ENCODE assay signal across 19 cellular contexts in the genomic region with DNA sequence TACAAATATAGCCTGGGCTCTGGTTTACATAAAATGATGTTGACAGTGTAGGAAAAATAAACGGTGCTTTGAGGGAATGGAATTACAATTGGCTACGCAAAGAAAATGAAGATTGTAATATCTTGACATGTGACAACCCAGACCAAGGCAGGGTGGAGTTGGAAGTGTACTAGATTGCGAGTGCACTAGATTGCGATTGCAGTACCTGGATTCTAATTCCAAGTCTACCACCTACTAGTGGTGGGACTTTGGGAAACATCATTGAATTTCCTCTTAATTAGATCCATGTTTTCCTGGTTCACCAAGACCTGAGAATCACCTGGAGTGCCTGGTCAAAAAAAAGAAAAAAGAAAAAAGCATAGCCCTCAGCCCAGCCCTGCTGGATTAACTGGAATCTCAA. TPM values are rescaled to one million over a fixed set of nuclear protein-coding genes. Genes with fewer than 3 reads are reported as not detected.
DNase-seq lines count a peak whose midpoint lies in the region; ATAC-seq, FAIRE-seq and TF ChIP-seq lines count a peak whose summit lies in the region.
"Had no signal": no experiment of that assay in that cellular context is flagged by ENCODE, and none has a peak within 500 bp of the region (broad histone marks: within the 10 kb centered on the region; RNA-seq: fewer than 3 reads in every experiment).

No MANE protein-coding gene starts in this region.

- POLR2A ChIA-PET in H1 (lab: Charles Lee; ENCODE audit: partially characterized antibody) = no interaction called here

- peak; percentile 23 for TF ChIP-seq CTCF in C4-2B (conservative IDR thresholded peaks at IDR 0.05)
- 0 out of 2 replicates have a peak, but pooled peaks have one; percentile 10 for TF ChIP-seq CTCF in HFFc6 (IDR thresholded peaks at IDR 0.05)
- TF ChIP-seq CTCF in H1 (IDR thresholded peaks at IDR 0.05; ENCODE audit: control extremely low read depth in 1 of 3, insufficient read depth in 1 of 3, low read depth in 1 of 3, low read length in 3 of 3) = peak in 2 of 3 experiments; percentile 2 to 32; a peak in 1 of 4 replicates

- DNase-seq in HFFc6 (no peak), H1 (ENCODE audit: low read depth in 1 of 2, low spot score in 2 of 2) (no peak), mesendoderm (no peak), RPMI8226 (no peak)
- DNase-seq in activated naive CD4-positive, alpha-beta T cell (lab: John Stamatoyannopoulos, UW) = no peak
- no peak for DNase-seq in stimulated activated CD4-positive, alpha-beta T cell treated with anti-CD3 and anti-CD28 coated beads, Interleukin-15, amount 100 ng/mL, for 24 hours
- DNase-seq: BE2C; CD8-positive, alpha-beta memory T cell; DMS79; H7; IMR-90; KBM-7 had no signal

- H3K27ac Mint-ChIP-seq in HFFc6 = no peak overlapping the region
- H3K27ac Mint-ChIP-seq: CD14-positive monocyte had no signal

- no peak overlapping the region for H2BK20ac ChIP-seq in H1 (ENCODE audit: low read length)

- H3K79me2 ChIP-seq in H1 (ENCODE audit: control insufficient read depth in 1 of 2, insufficient read depth in 2 of 2, low read length in 2 of 2) (no peaks in the 10 kb centered on the region), mesendoderm (ENCODE audit: control insufficient read depth, insufficient read depth, low read length) (no peaks in the 10 kb centered on the region)

- H2BK5ac ChIP-seq in H1 (ENCODE audit: low read depth, low read length) = no peak overlapping the region
- no peak overlapping the region for H2BK5ac ChIP-seq in mesendoderm (ENCODE audit: low read length)

- H3K23ac ChIP-seq in H1 (ENCODE audit: insufficient read length) = no peak overlapping the region
- H3K23ac ChIP-seq in mesendoderm (ENCODE audit: low read length) = no peak overlapping the region

- H2BK12ac ChIP-seq in H1 (ENCODE audit: low read depth, low read length) = no peak overlapping the region

- H3K4me3 ChIP-seq in H1 (ENCODE audit: extremely low read depth in 1 of 4, insufficient read depth in 2 of 4, low read depth in 3 of 4, low read length in 4 of 4) (no peak overlapping the region), mesendoderm (ENCODE audit: low read length) (no peak overlapping the region)
- H3K4me3 ChIP-seq: GM12878 had no signal

- H2AK5ac ChIP-seq in H1 (ENCODE audit: low read depth, low read length) (no peak overlapping the region), mesendoderm (ENCODE audit: low read length) (no peak overlapping the region)

- H3K9ac ChIP-seq in H1 (replicated peaks in 1 of 4; ENCODE audit: extremely low read depth in 1 of 4, low read depth in 3 of 4, low read length in 3 of 4) (no peak overlapping the region), mesendoderm (ENCODE audit: low read length) (no peak overlapping the region)

- peak; percentile 13 for FAIRE-seq in H1 (lab: Jason Lieb, UNC)
- FAIRE-seq: A204.1, GM12878, GM18507 had no signal

- TF ChIP-seq RAD21 in H1 (IDR thresholded peaks at IDR 0.05 in 1 of 2, conservative IDR thresholded peaks at IDR 0.05 in 1 of 2; ENCODE audit: low read depth in 2 of 2, low read length in 2 of 2) = no peak

- H3K4me3 Mint-ChIP-seq in HFFc6 = no peak overlapping the region
- H3K4me3 Mint-ChIP-seq: CD14-positive monocyte; CD8-positive, alpha-beta memory T cell had no signal

- no peaks in the 10 kb centered on the region for H3K4me1 Mint-ChIP-seq in HFFc6 (ENCODE audit: low read depth)
- H3K4me1 Mint-ChIP-seq: CD14-positive monocyte had no signal

- H2AFZ ChIP-seq in H1 (ENCODE audit: low read length) = no peak overlapping the region

- peaks cover 4% of the 10 kb centered on the region; the same call in 1 of the 2 replicates for H3K27me3 Mint-ChIP-seq in HFFc6 (ENCODE audit: insufficient read depth)

- H4K5ac ChIP-seq in H1 (ENCODE audit: insufficient read length, low read depth, low read length) (no peak overlapping the region), mesendoderm (ENCODE audit: low read length) (no peak overlapping the region)

- H3K4me2 ChIP-seq in H1 (ENCODE audit: insufficient read depth in 1 of 2, low read depth in 2 of 2, low read length in 2 of 2) (no peak overlapping the region), mesendoderm (ENCODE audit: low read length) (no peak overlapping the region)

- H4K20me1 ChIP-seq in H1 (replicated peaks in 1 of 2; ENCODE audit: control insufficient read depth in 1 of 2, insufficient read depth in 2 of 2, low read length in 2 of 2) = no peaks in the 10 kb centered on the region

- H3K14ac ChIP-seq in H1 (ENCODE audit: insufficient read length) = no peak overlapping the region

- no peak overlapping the region for H3K27ac ChIP-seq in C4-2B
- no peak overlapping the region for H3K27ac ChIP-seq in H1 (ENCODE audit: low read depth, low read length)
- H3K27ac ChIP-seq in mesendoderm (ENCODE audit: low read depth, low read length) = no peak overlapping the region

- H2BK15ac ChIP-seq in H1 (ENCODE audit: low read length) (no peak overlapping the region), mesendoderm (replicated peaks; ENCODE audit: low read depth) (peak overlapping the region; percentile 85)

- H3K79me1 ChIP-seq in H1 (ENCODE audit: low read depth, low read length) = no peaks in the 10 kb centered on the region
- H3K79me1 ChIP-seq in mesendoderm (ENCODE audit: low read length) = peaks cover 5% of the 10 kb centered on the region

- no peaks in the 10 kb centered on the region for H3K9me3 Mint-ChIP-seq in HFFc6
- H3K9me3 Mint-ChIP-seq: CD8-positive, alpha-beta memory T cell had no signal

- no peak for TF ChIP-seq POLR2A in H1 (IDR thresholded peaks at IDR 0.05; ENCODE audit: control extremely low read depth in 1 of 2, low read depth in 2 of 2, low read length in 2 of 2)

- H3K23me2 ChIP-seq in H1 (ENCODE audit: low read depth, low read length) = no peaks in the 10 kb centered on the region; the same call in 1 of the 2 replicates

- WGBS in H1 (ENCODE audit: extremely low coverage in 1 of 2, insufficient coverage in 1 of 2, insufficient read length in 1 of 2, insufficient replicate concordance in 2 of 2, low coverage in 1 of 2, low lambda C conversion rate in 2 of 2, missing lambda C conversion rate in 1 of 2), 2 experiments = 95% methylated on average over 4 of the region's 4 CpGs; no CpG with 5 or more reads in 1 of the 2 experiments
- WGBS in mesendoderm (ENCODE audit: extremely low coverage, insufficient coverage, low lambda C conversion rate) = no CpG with 5 or more reads among the region's 4 CpGs

- CTCF ChIA-PET in H1 (lab: Charles Lee; ENCODE audit: partially characterized antibody) = interaction anchor here (0.9 kb wide), 1 partner anchor 11 kb away, joined by 3 read pairs; no protein-coding TSS in a partner anchor

- H3K4ac ChIP-seq in H1 (replicated peaks; ENCODE audit: insufficient read length, low read depth, low read length) (no peak overlapping the region), mesendoderm (ENCODE audit: low read depth, low read length) (no peak overlapping the region)

- H3K56ac ChIP-seq in H1 (replicated peaks; ENCODE audit: insufficient read length, low read depth, low read length) (no peak overlapping the region), mesendoderm (ENCODE audit: low read length) (no peak overlapping the region)

- no peak for ATAC-seq in esophagus mucosa
- ATAC-seq: GM12878 had no signal

- H3K4me1 ChIP-seq in H1 (replicated peaks in 1 of 4; ENCODE audit: control insufficient read depth in 3 of 4, insufficient read depth in 4 of 4, low read length in 3 of 4) (peaks cover 0 to 3% (median 0%) of the 10 kb centered on the region in 4 experiments; a peak in 3 of 7 replicates), mesendoderm (ENCODE audit: control insufficient read depth, low read depth, low read length) (peaks cover 15% of the 10 kb centered on the region)
- H3K4me1 ChIP-seq: BE2C had no signal

- no peak for TF ChIP-seq EP300 in H1 (IDR thresholded peaks at IDR 0.05; ENCODE audit: borderline replicate concordance in 1 of 2, low read depth in 2 of 2, low read length in 2 of 2)

- no peaks in the 10 kb centered on the region for H3K36me3 ChIP-seq in H1 (ENCODE audit: control insufficient read depth in 2 of 4, insufficient read depth in 4 of 4, low read length in 3 of 4)
- no peaks in the 10 kb centered on the region for H3K36me3 ChIP-seq in mesendoderm (ENCODE audit: control insufficient read depth, insufficient read depth, low read length)
- H3K36me3 ChIP-seq: BE2C had no signal

- H2BK120ac ChIP-seq in H1 (replicated peaks; ENCODE audit: low read depth, low read length) = no peak overlapping the region
- peak overlapping the region; percentile 88 for H2BK120ac ChIP-seq in mesendoderm (ENCODE audit: low read depth, low read length)

- no peak overlapping the region for H4K91ac ChIP-seq in H1 (replicated peaks; ENCODE audit: insufficient read length, low read length)

- no peaks in the 10 kb centered on the region for H3K9me3 ChIP-seq in H1 (ENCODE audit: insufficient read depth in 2 of 2, low read depth in 1 of 2, low read length in 1 of 2)
- H3K9me3 ChIP-seq: BE2C had no signal

- H3K18ac ChIP-seq in H1 (ENCODE audit: extremely low read depth, low read length) (no peak overlapping the region), mesendoderm (ENCODE audit: low read length) (peak overlapping the region; percentile 96)

- H3K27me3 ChIP-seq in H1 (replicated peaks in 1 of 4; ENCODE audit: control insufficient read depth in 3 of 4, extremely low read depth in 1 of 4, insufficient read depth in 3 of 4, low read length in 3 of 4) (no peaks in the 10 kb centered on the region), mesendoderm (ENCODE audit: insufficient read depth, low read length, poor library complexity) (no peaks in the 10 kb centered on the region)
- H3K27me3 ChIP-seq: BE2C had no signal

- H4K8ac ChIP-seq in H1 (ENCODE audit: extremely low read depth, insufficient read depth, low read length) (no peak overlapping the region), mesendoderm (ENCODE audit: low read depth, low read length) (no peak overlapping the region)

- H3K36me3 Mint-ChIP-seq in HFFc6 (ENCODE audit: low read depth) = no peaks in the 10 kb centered on the region
- H3K36me3 Mint-ChIP-seq: CD14-positive monocyte; CD8-positive, alpha-beta memory T cell had no signal

TF ChIP-seq in H1, 55 proteins besides CTCF, POLR2A, EP300 and RAD21 (continues in another document):
- TF ChIP-seq SP2 (IDR thresholded peaks at IDR 0.05; ENCODE audit: low read length) = no peak
- TF ChIP-seq YY1 (IDR thresholded peaks at IDR 0.05; ENCODE audit: low read depth, low read length) = no peak

RNA-seq across cellular contexts. Expression of gene EGF, which starts 18.6 kb away (rescaled TPM):
- total RNA-seq in HFFc6 (2021; fragmentation: NEBNext Ultra II Directional; extraction: Animal tissue kit (Norgen Biotek cat#: 25700)) = 1 to 10 TPM; 1.1 to 2.2 (median 1.7) TPM
- total RNA-seq in H1 (2021; fragmentation: NEBNext Ultra II Directional; extraction: Animal tissue kit (Norgen Biotek cat#: 25700)) = 1.4 and 2.6 TPM in 2 replicates
- 1.5 and 2.4 TPM in 2 replicates for polyA plus RNA-seq in H1 (2011; rRNA removed)
- 2.1 TPM for polyA plus RNA-seq in H1 (2011; cell fraction: cytosol; rRNA removed)
- polyA plus RNA-seq in H1 (2011; cell fraction: nucleus; rRNA removed) = 4.2 TPM
- polyA plus RNA-seq in H1 (2012, experiment 1 of 2) = 1.4 to 2.5 TPM (median 1.9 TPM) in 4 replicates
- polyA plus RNA-seq in H1 (2012, experiment 2 of 2) = 0.08 TPM
- 2.8 TPM for polyA plus RNA-seq in H1 (2013, experiment 1 of 2)
- 1.9 TPM for polyA plus RNA-seq in H1 (2013, experiment 2 of 2)
- polyA minus RNA-seq in H1 (2011; rRNA and poly(A)+ RNA removed) = 3.2 and 4.1 TPM in 2 replicates
- 3.7 TPM for polyA minus RNA-seq in H1 (2011; cell fraction: cytosol; rRNA and poly(A)+ RNA removed)
- 4.3 TPM for polyA minus RNA-seq in H1 (2011; cell fraction: nucleus; rRNA and poly(A)+ RNA removed)
- polyA plus RNA-seq in mesendoderm (2013, experiment 1 of 2) = 3.9 TPM
- 3.5 TPM for polyA plus RNA-seq in mesendoderm (2013, experiment 2 of 2)
- 0.24 TPM for total RNA-seq in esophagus mucosa
- total RNA-seq: CD8-positive, alpha-beta memory T cell; G401 had no signal
- polyA plus RNA-seq: CD8-positive, alpha-beta memory T cell had no signal
